ENCODE assay signal across 25 cellular contexts in the genomic region with DNA sequence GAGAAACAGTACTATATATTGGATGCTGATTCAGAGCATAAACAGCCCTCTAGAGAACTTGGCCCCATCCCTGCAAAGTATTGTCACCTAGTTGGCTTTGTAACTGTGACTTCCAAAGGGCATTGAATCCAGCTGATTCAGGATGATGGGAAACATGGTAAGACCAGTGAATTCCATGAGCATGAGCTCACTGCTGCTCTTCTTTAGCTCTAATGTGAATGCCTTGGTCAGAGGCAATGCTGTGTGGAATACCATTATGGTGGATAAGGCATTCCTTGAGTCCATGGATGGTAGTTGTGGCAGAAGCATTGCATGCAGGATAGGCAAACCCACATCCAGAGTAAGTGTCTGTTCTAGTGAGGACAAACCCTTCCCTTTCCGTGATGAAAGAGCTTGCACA.
A peak's percentile ranks its signal among the peaks of the same experiment; 100 is the strongest.
DNase-seq lines count a peak whose midpoint lies in the region; ATAC-seq, FAIRE-seq and TF ChIP-seq lines count a peak whose summit lies in the region.
"Had no signal": no experiment of that assay in that cellular context is flagged by ENCODE, and none has a peak within 500 bp of the region (broad histone marks: within the 10 kb centered on the region; RNA-seq: fewer than 3 reads in every experiment).

No MANE protein-coding gene starts in this region.

- no peak overlapping the region for H3K18ac ChIP-seq in mesendoderm (ENCODE audit: low read length)

- no peak overlapping the region for H2AFZ ChIP-seq in astrocyte (ENCODE audit: low read depth, low read length)

- no peak overlapping the region for H2BK15ac ChIP-seq in mesendoderm (replicated peaks; ENCODE audit: low read depth)

- H3K9me3 ChIP-seq in A549, result no peaks in the 10 kb centered on the region; the same call in 2 of the 3 replicates
- H3K9me3 ChIP-seq in astrocyte (ENCODE audit: insufficient read depth, low read depth, low read length), result no peaks in the 10 kb centered on the region
- H3K9me3 ChIP-seq: BE2C, HAP-1 had no signal

- H3K4me2 ChIP-seq in A549 (no peak overlapping the region), astrocyte (ENCODE audit: low read length) (no peak overlapping the region), mesendoderm (ENCODE audit: low read length) (no peak overlapping the region)
- H3K4me2 ChIP-seq: BLaER1 treated with 17β-estradiol and CSF1 and Interleukin-3, amounts not matched to agents 10 nM and 100 nM had no signal

- TF ChIP-seq EP300 in A549 (IDR thresholded peaks at IDR 0.05), result no peak

- no peaks in the 10 kb centered on the region for H3K4me1 Mint-ChIP-seq in astrocyte (ENCODE audit: low read depth, unreplicated experiment)
- H3K4me1 Mint-ChIP-seq: CD14-positive monocyte; CD8-positive, alpha-beta memory T cell had no signal

- H3K79me1 ChIP-seq in mesendoderm (ENCODE audit: low read length), result no peaks in the 10 kb centered on the region

- DNase-seq in A549 (ENCODE audit: low read depth in 1 of 2, low spot score in 1 of 2) (no peak), astrocyte (ENCODE audit: low read depth) (no peak), mesendoderm (peak; percentile 61)
- DNase-seq in activated CD4-positive, alpha-beta T cell treated with anti-CD3 and anti-CD28 coated beads for 1 hour, result no peak
- DNase-seq: ACHN; AML-193; BE2C; CD4-positive, alpha-beta T cell; CD8-positive, alpha-beta memory T cell; DMS 273 treated with DMSO at 0.1 percent for 48 hours; DMS79; EL; GDM1; GOT3; HFFc6 had no signal

- H2BK120ac ChIP-seq in mesendoderm (ENCODE audit: low read depth, low read length), result no peak overlapping the region

- H3K79me2 ChIP-seq in astrocyte (ENCODE audit: insufficient read depth, low read length), result no peaks in the 10 kb centered on the region
- H3K79me2 ChIP-seq in mesendoderm (ENCODE audit: control insufficient read depth, insufficient read depth, low read length), result no peaks in the 10 kb centered on the region

- no peak overlapping the region for H2AK5ac ChIP-seq in mesendoderm (ENCODE audit: low read length)

- ATAC-seq in A549 (no peak), HG03457 (IDR thresholded peaks at IDR 0.05; ENCODE audit: unreplicated experiment) (no peak)
- ATAC-seq in activated CD4-positive, CD25-positive, alpha-beta regulatory T cell treated with anti-CD3 and anti-CD28 coated beads, Interleukin-2, amount 50 U/mL, for 24 hours, result no peak
- ATAC-seq: GM12878 had no signal

- H3K36me3 Mint-ChIP-seq in astrocyte (ENCODE audit: low read depth, unreplicated experiment), result no peaks in the 10 kb centered on the region
- H3K36me3 Mint-ChIP-seq: CD14-positive monocyte; CD8-positive, alpha-beta memory T cell had no signal

- H3K36me3 ChIP-seq in astrocyte (ENCODE audit: insufficient read depth, low read length), result no peaks in the 10 kb centered on the region
- no peaks in the 10 kb centered on the region for H3K36me3 ChIP-seq in mesendoderm (ENCODE audit: control insufficient read depth, insufficient read depth, low read length)
- H3K36me3 ChIP-seq: BE2C; BLaER1 treated with 17β-estradiol and CSF1 and Interleukin-3, amounts not matched to agents 10 nM and 100 nM; HAP-1 had no signal

- no peak for TF ChIP-seq POLR2A in A549 (IDR thresholded peaks at IDR 0.05; ENCODE audit: low read length)

- TF ChIP-seq CTCF in A549 (IDR thresholded peaks at IDR 0.05) (no peak), astrocyte (IDR thresholded peaks at IDR 0.05; ENCODE audit: insufficient read depth, low read depth, low read length) (no peak)

- H3K27me3 Mint-ChIP-seq in astrocyte (ENCODE audit: low read depth, unreplicated experiment), result no peaks in the 10 kb centered on the region
- H3K27me3 Mint-ChIP-seq: CD4-positive, alpha-beta T cell had no signal

- H3K4me1 ChIP-seq in A549 (no peaks in the 10 kb centered on the region), astrocyte (ENCODE audit: insufficient read depth, low read length) (no peaks in the 10 kb centered on the region), mesendoderm (ENCODE audit: control insufficient read depth, low read depth, low read length) (no peaks in the 10 kb centered on the region)
- H3K4me1 ChIP-seq: BE2C; BLaER1 treated with 17β-estradiol and CSF1 and Interleukin-3, amounts not matched to agents 10 nM and 100 nM; HAP-1 had no signal

- H4K8ac ChIP-seq in mesendoderm (ENCODE audit: low read depth, low read length), result no peak overlapping the region

- H2BK5ac ChIP-seq in mesendoderm (ENCODE audit: low read length), result no peak overlapping the region

- H4K20me1 ChIP-seq in astrocyte (ENCODE audit: insufficient read depth, low read length), result no peaks in the 10 kb centered on the region
- H4K20me1 ChIP-seq: BLaER1 treated with 17β-estradiol and CSF1 and Interleukin-3, amounts not matched to agents 10 nM and 100 nM had no signal

- no peak overlapping the region for H3K27ac ChIP-seq in A549
- H3K27ac ChIP-seq in astrocyte (ENCODE audit: low read depth, low read length), result no peak overlapping the region
- no peak overlapping the region for H3K27ac ChIP-seq in mesendoderm (ENCODE audit: low read depth, low read length)
- H3K27ac ChIP-seq: 22Rv1; BLaER1 treated with 17β-estradiol and CSF1 and Interleukin-3, amounts not matched to agents 10 nM and 100 nM had no signal

- H3K27me3 ChIP-seq in astrocyte (ENCODE audit: insufficient read depth, low read length) (no peaks in the 10 kb centered on the region), mesendoderm (ENCODE audit: insufficient read depth, low read length, poor library complexity) (no peaks in the 10 kb centered on the region)
- H3K27me3 ChIP-seq: BE2C had no signal

- H3K4me3 ChIP-seq in A549, result no peak overlapping the region
- no peak overlapping the region for H3K4me3 ChIP-seq in astrocyte (ENCODE audit: insufficient read depth, low read depth, low read length)
- no peak overlapping the region for H3K4me3 ChIP-seq in mesendoderm (ENCODE audit: low read length)
- H3K4me3 ChIP-seq: BLaER1 treated with 17β-estradiol and CSF1 and Interleukin-3, amounts not matched to agents 10 nM and 100 nM; GM12878; HAP-1 had no signal

- H3K9me3 Mint-ChIP-seq in astrocyte (ENCODE audit: unreplicated experiment), result no peaks in the 10 kb centered on the region

- no peak overlapping the region for H3K4ac ChIP-seq in mesendoderm (ENCODE audit: low read depth, low read length)

- H3K9ac ChIP-seq in astrocyte (ENCODE audit: low read length) (no peak overlapping the region), mesendoderm (ENCODE audit: low read length) (no peak overlapping the region)
- H3K9ac ChIP-seq: BLaER1 treated with 17β-estradiol and CSF1 and Interleukin-3, amounts not matched to agents 10 nM and 100 nM had no signal

- H3K4me3 Mint-ChIP-seq in astrocyte (ENCODE audit: unreplicated experiment), result no peak overlapping the region
- H3K4me3 Mint-ChIP-seq: CD14-positive monocyte; CD4-positive, alpha-beta T cell; CD8-positive, alpha-beta memory T cell; HFFc6 had no signal

- CTCF ChIA-PET in A549 (lab: Yijun Ruan, JAX), result no interaction called here

- H3K23ac ChIP-seq in mesendoderm (ENCODE audit: low read length), result no peak overlapping the region

- TF ChIP-seq RAD21 in A549 (conservative IDR thresholded peaks at IDR 0.05 in 1 of 2, IDR thresholded peaks at IDR 0.05 in 1 of 2), result no peak

- peak; percentile 39 for FAIRE-seq in A549 (lab: Jason Lieb, UNC)
- peak; percentile 49 for FAIRE-seq in astrocyte (lab: Jason Lieb, UNC)
- FAIRE-seq: A204.1, D721Med, GM12878, H54 had no signal

- WGBS in A549 (ENCODE audit: missing lambda C conversion rate), result 0% methylated on average over 1 of the region's 1 CpG
- whole genome bisulfite sequencing in mesendoderm (ENCODE audit: extremely low coverage, insufficient coverage, low lambda C conversion rate), result no CpG with 5 or more reads among the region's 1 CpG

- no peak overlapping the region for H3K56ac ChIP-seq in mesendoderm (ENCODE audit: low read length)

- no peak overlapping the region for H4K5ac ChIP-seq in mesendoderm (ENCODE audit: low read length)

- POLR2A ChIA-PET in A549 (lab: Yijun Ruan, JAX), result no interaction called here

- H3K27ac Mint-ChIP-seq in astrocyte (ENCODE audit: unreplicated experiment), result no peak overlapping the region
- H3K27ac Mint-ChIP-seq: CD14-positive monocyte; CD4-positive, alpha-beta T cell; CD8-positive, alpha-beta memory T cell; HFFc6 had no signal

TF ChIP-seq in A549, 52 proteins besides CTCF, POLR2A, EP300 and RAD21:
- TF ChIP-seq E2F6 (IDR thresholded peaks at IDR 0.05; ENCODE audit: borderline replicate concordance, low read depth) (no peak), HOXB5 (CRISPR knock-in tag; IDR thresholded peaks at IDR 0.05) (no peak), RFX5 (IDR thresholded peaks at IDR 0.05) (no peak)
TF ChIP-seq in A549: peak in this region for 0.
